18 cellular contexts compared by ENCODE assay signal in genomic region chr14:96903444-96904023, GRCh38.
"Had no signal": no experiment of that assay in that cellular context is flagged by ENCODE, and none has a peak within 500 bp of the region (broad histone marks: within the 10 kb centered on the region; RNA-seq: fewer than 3 reads in every experiment).

No MANE protein-coding gene starts in this region.

- H3K36me3 ChIP-seq: heart left ventricle, right atrium auricular region, sigmoid colon had no signal

- ATAC-seq: esophagus mucosa; heart left ventricle; left lobe of liver; naive thymus-derived CD8-positive, alpha-beta T cell had no signal

- FAIRE-seq: endometrium, frontal cortex had no signal

- H3K4me3 ChIP-seq: coronary artery, dorsolateral prefrontal cortex, heart left ventricle, right atrium auricular region, sigmoid colon, skin epidermis had no signal

- H3K4me3 Mint-ChIP-seq: naive thymus-derived CD8-positive, alpha-beta T cell had no signal

- DNase-seq: dorsolateral prefrontal cortex; effector memory CD4-positive, alpha-beta T cell; heart left ventricle; hippocampal formation; mammary epithelial cell; naive thymus-derived CD8-positive, alpha-beta T cell; posterior cingulate gyrus; sigmoid colon; stimulated activated CD4-positive, alpha-beta T cell treated with anti-CD3 and anti-CD28 coated beads, Interleukin-12 subunit alpha, Interleukin-12 subunit beta, amount 100 ng/mL, for 4 hours; stimulated activated naive CD4-positive, alpha-beta T cell treated with Interleukin-2 at 50 U/mL for 16 hours; trophoblast cell had no signal

- H3K27me3 Mint-ChIP-seq: naive thymus-derived CD8-positive, alpha-beta T cell had no signal

- H3K4me1 ChIP-seq: heart left ventricle, right atrium auricular region, sigmoid colon had no signal

- H3K27me3 ChIP-seq: dorsolateral prefrontal cortex, heart left ventricle, right atrium auricular region, sigmoid colon had no signal

- H3K27ac ChIP-seq: coronary artery, dorsolateral prefrontal cortex, heart left ventricle, right atrium auricular region, sigmoid colon, skin epidermis had no signal

- H3K9me3 ChIP-seq: sigmoid colon had no signal
